ENCODE assay signal across 19 cellular contexts in the genomic region with DNA sequence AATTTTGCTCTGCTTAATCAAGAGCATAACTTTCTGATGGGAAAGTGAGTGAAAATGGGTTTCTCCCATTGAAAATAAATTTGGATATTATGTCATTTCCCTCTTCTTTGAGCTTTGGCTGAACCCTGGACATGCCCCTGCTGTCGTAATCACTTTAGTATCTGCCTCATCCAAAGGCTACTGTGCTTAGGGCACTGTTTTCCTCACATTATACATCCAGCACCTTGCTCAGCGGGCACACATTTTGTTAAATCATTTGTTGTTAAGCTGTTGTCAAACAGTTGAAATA.
"Had no signal": no experiment of that assay in that cellular context is flagged by ENCODE, and none has a peak within 500 bp of the region (broad histone marks: within the 10 kb centered on the region; RNA-seq: fewer than 3 reads in every experiment).

No MANE protein-coding gene starts in this region.

- H3K36me3 Mint-ChIP-seq: brain, mesothelial cell of epicardium had no signal

- H3K36me3 ChIP-seq: prostate gland, stomach had no signal

- H3K4me1 Mint-ChIP-seq: endodermal cell had no signal

- H3K27me3 ChIP-seq: stomach had no signal

- H3K9me3 Mint-ChIP-seq: activated CD4-positive, alpha-beta memory T cell treated with anti-CD3 and anti-CD28 coated beads, Interleukin-2, amount 10 ng/mL, durations not matched to agents 7 days and 5 days; activated naive CD4-positive, alpha-beta T cell treated with anti-CD3 and anti-CD28 coated beads for 36 hours; endodermal cell; mesothelial cell of epicardium; neural crest cell; T-helper 2 cell treated with Interferon-gamma antibody and Interleukin-4, amounts not matched to agents 5 μg/mL and 100 μg/mL, for 36 hours had no signal

- H3K9me3 ChIP-seq: prostate gland, SK-N-SH, stomach had no signal

- H3K27ac ChIP-seq: epithelial cell of prostate, prostate gland, stomach had no signal

- H3K27ac Mint-ChIP-seq: activated CD4-positive, alpha-beta memory T cell treated with anti-CD3 and anti-CD28 coated beads, Interleukin-2, amount 10 ng/mL, durations not matched to agents 7 days and 5 days; activated naive CD4-positive, alpha-beta T cell treated with anti-CD3 and anti-CD28 coated beads for 36 hours; brain; endodermal cell; mesothelial cell of epicardium; T-helper 2 cell treated with Interferon-gamma antibody and Interleukin-4, amounts not matched to agents 5 μg/mL and 100 μg/mL, for 36 hours had no signal

- H3K4me3 Mint-ChIP-seq: activated CD4-positive, alpha-beta memory T cell treated with anti-CD3 and anti-CD28 coated beads, Interleukin-2, amount 10 ng/mL, durations not matched to agents 7 days and 5 days; activated naive CD4-positive, alpha-beta T cell treated with anti-CD3 and anti-CD28 coated beads for 36 hours; brain; endodermal cell; mesothelial cell of epicardium; neural crest cell; T-helper 2 cell treated with Interferon-gamma antibody and Interleukin-4, amounts not matched to agents 5 μg/mL and 100 μg/mL, for 36 hours had no signal

- H3K27me3 Mint-ChIP-seq: activated CD4-positive, alpha-beta memory T cell treated with anti-CD3 and anti-CD28 coated beads, Interleukin-2, amount 10 ng/mL, durations not matched to agents 7 days and 5 days had no signal

- H3K4me3 ChIP-seq: prostate gland, stomach had no signal

- H3K4me1 ChIP-seq: prostate gland, stomach had no signal

- DNase-seq: activated CD4-positive, alpha-beta memory T cell treated with anti-CD3 and anti-CD28 coated beads, Interleukin-2, amount 10 ng/mL, durations not matched to agents 7 days and 5 days; activated CD4-positive, alpha-beta T cell treated with anti-CD3 and anti-CD28 coated beads for 48 hours; activated naive CD4-positive, alpha-beta T cell treated with anti-CD3 and anti-CD28 coated beads for 36 hours; activated T-cell treated with anti-CD3 and anti-CD28 coated beads, Interleukin-2, amount 50 U/mL, for 1 hour; central memory CD4-positive, alpha-beta T cell; endodermal cell; head of caudate nucleus; kidney; right cardiac atrium; SK-N-SH; stimulated activated CD4-positive, alpha-beta T cell treated with anti-CD3 and anti-CD28 coated beads, Interleukin-15, amount 100 ng/mL, for 24 hours; stimulated activated CD4-positive, alpha-beta T cell treated with anti-CD3 and anti-CD28 coated beads, Interleukin-2, amount 100 ng/mL, for 48 hours; stomach had no signal
